8 cellular contexts compared by ENCODE assay signal in the genomic region with DNA sequence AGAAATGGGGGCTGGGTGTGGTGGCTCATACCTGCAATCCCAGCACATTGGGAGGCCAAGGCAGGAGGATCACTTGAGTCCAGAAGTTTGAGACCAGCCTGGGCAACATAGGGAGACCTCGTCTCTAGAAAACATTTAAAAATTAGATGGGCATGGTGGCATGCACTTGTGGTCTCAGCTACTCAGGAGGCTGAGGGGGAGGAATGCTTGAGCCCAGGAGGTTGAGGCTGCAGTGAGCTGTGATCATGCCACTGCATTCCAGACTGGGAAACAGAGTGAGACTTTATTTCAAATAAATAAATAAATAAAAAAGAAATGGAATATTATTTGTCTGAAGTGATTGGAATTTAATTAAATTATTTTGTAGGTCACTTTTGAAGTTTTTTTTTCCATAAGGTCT. TPM values are rescaled to one million over a fixed set of nuclear protein-coding genes. Genes with fewer than 3 reads are reported as not detected.
DNase-seq lines count a peak whose midpoint lies in the region; ATAC-seq and TF ChIP-seq lines count a peak whose summit lies in the region.
"Not testable (repeated sequence)": the region's sequence is repeated elsewhere in the genome, so short reads cannot be mapped to it uniquely, and the experiment has no call there.
"Had no signal": no experiment of that assay in that cellular context is flagged by ENCODE, and none has a peak within 500 bp of the region (broad histone marks: within the 10 kb centered on the region; RNA-seq: fewer than 3 reads in every experiment).

No MANE protein-coding gene starts in this region.

- H4K20me1 ChIP-seq in PC-9 (ENCODE audit: insufficient read depth), result not testable (repeated sequence)

- H2AFZ ChIP-seq in PC-9, result not testable (repeated sequence)

- not testable (repeated sequence) for H3K27ac ChIP-seq in PC-9
- peak overlapping the region; percentile 84 to 94 for H3K27ac ChIP-seq in ascending aorta

- DNase-seq in EH (ENCODE audit: low read depth), result peak; percentile 34
- DNase-seq in PC-9; activated CD4-positive, alpha-beta T cell treated with anti-CD3 and anti-CD28 coated beads for 36 hours; activated T-helper 2 cell treated with anti-CD3 and anti-CD28 coated beads, Interferon-gamma antibody, Interleukin-2, Interleukin-4, amounts not matched to agents 10 μg/mL and 5 μg/mL and 100 μg/mL, durations not matched to agents 14 hours and 24 hours and 36 hours (ENCODE audit: low spot score); ascending aorta (ENCODE audit: low spot score in 2 of 2); mesothelial cell of epicardium (ENCODE audit: low spot score in 2 of 2, unreplicated experiment in 2 of 2); stimulated activated naive CD8-positive, alpha-beta T cell treated with anti-CD3 and anti-CD28 coated beads, Interleukin-15, amount 100 ng/mL, for 72 hours: not testable (repeated sequence)

- peaks cover 50% of the 10 kb centered on the region for H3K4me1 ChIP-seq in PC-9 (replicated peaks; ENCODE audit: insufficient read depth)
- H3K4me1 ChIP-seq in ascending aorta, result peaks cover 6 to 11% of the 10 kb centered on the region in 2 donors

- not testable (repeated sequence) for BruUV-seq in PC-9 (replicated peaks; lab: Mats Ljungman, UMichigan)

- TF ChIP-seq CTCF in PC-9 (conservative IDR thresholded peaks at IDR 0.05); ascending aorta (IDR thresholded peaks at IDR 0.05); mesothelial cell of epicardium (IDR thresholded peaks at IDR 0.05; ENCODE audit: unreplicated experiment): not testable (repeated sequence)

- H3K36me3 ChIP-seq in PC-9 (ENCODE audit: low read depth); ascending aorta: not testable (repeated sequence)

- H3K4me2 ChIP-seq in PC-9, result peak overlapping the region; percentile 49

- CTCF ChIA-PET in PC-9 (lab: Charles Lee), result not testable (repeated sequence)
- CTCF ChIA-PET in activated CD4-positive, alpha-beta T cell treated with anti-CD3 and anti-CD28 coated beads for 36 hours (lab: Charles Lee), result interaction anchor here (0.6 kb wide), 1 partner anchor 8 kb away, joined by 3 read pairs; no protein-coding TSS in a partner anchor

- peaks cover 44% of the 10 kb centered on the region for H3K4me1 Mint-ChIP-seq in activated CD4-positive, alpha-beta T cell treated with anti-CD3 and anti-CD28 coated beads for 36 hours
- H3K4me1 Mint-ChIP-seq in activated T-helper 2 cell treated with anti-CD3 and anti-CD28 coated beads, Interferon-gamma antibody, Interleukin-2, Interleukin-4, amounts not matched to agents 10 μg/mL and 5 μg/mL and 100 μg/mL, durations not matched to agents 14 hours and 24 hours and 36 hours (ENCODE audit: low read depth), result peaks cover 32% of the 10 kb centered on the region
- H3K4me1 Mint-ChIP-seq in mesothelial cell of epicardium, result peaks cover 43% of the 10 kb centered on the region
- peaks cover 38% of the 10 kb centered on the region for H3K4me1 Mint-ChIP-seq in stimulated activated naive CD8-positive, alpha-beta T cell treated with anti-CD3 and anti-CD28 coated beads, Interleukin-15, amount 100 ng/mL, for 72 hours

- H3F3A ChIP-seq in PC-9 (ENCODE audit: insufficient read depth, low read depth), result peaks cover 25% of the 10 kb centered on the region

- H3K27ac Mint-ChIP-seq in activated CD4-positive, alpha-beta T cell treated with anti-CD3 and anti-CD28 coated beads for 36 hours, result peak overlapping the region; percentile 69
- peak overlapping the region; percentile 56 for H3K27ac Mint-ChIP-seq in activated T-helper 2 cell treated with anti-CD3 and anti-CD28 coated beads, Interferon-gamma antibody, Interleukin-2, Interleukin-4, amounts not matched to agents 10 μg/mL and 5 μg/mL and 100 μg/mL, durations not matched to agents 14 hours and 24 hours and 36 hours
- H3K27ac Mint-ChIP-seq in mesothelial cell of epicardium, result peak overlapping the region; percentile 89
- H3K27ac Mint-ChIP-seq in stimulated activated naive CD8-positive, alpha-beta T cell treated with anti-CD3 and anti-CD28 coated beads, Interleukin-15, amount 100 ng/mL, for 72 hours, result peak overlapping the region; percentile 79 to 87

- H3K9me2 ChIP-seq in PC-9 (ENCODE audit: insufficient read depth), result not testable (repeated sequence)

- POLR2A ChIA-PET in PC-9 (lab: Charles Lee; ENCODE audit: unreplicated experiment); activated CD4-positive, alpha-beta T cell treated with anti-CD3 and anti-CD28 coated beads for 36 hours (lab: Charles Lee): not testable (repeated sequence)

- intact Hi-C loops in PC-9 (cut with micrococcal nuclease; ENCODE audit: unreplicated experiment), result loop anchor here (2.0 kb wide), 1 partner anchor 18 kb away; a partner anchor contains a TSS
- intact Hi-C loops in activated CD4-positive, alpha-beta T cell treated with anti-CD3 and anti-CD28 coated beads for 36 hours (cut with DNase I, micrococcal nuclease), result loop anchor here in 1 of 2 experiments (2.0 kb wide), 1 partner anchor 18 kb away; a partner anchor contains a TSS
- intact Hi-C loops in activated T-helper 2 cell treated with anti-CD3 and anti-CD28 coated beads, Interferon-gamma antibody, Interleukin-2, Interleukin-4, amounts not matched to agents 10 μg/mL and 5 μg/mL and 100 μg/mL, durations not matched to agents 14 hours and 24 hours and 36 hours (cut with micrococcal nuclease); ascending aorta (cut with DNase I): not testable (repeated sequence)

- not testable (repeated sequence) for H3K9me3 Mint-ChIP-seq in activated CD4-positive, alpha-beta T cell treated with anti-CD3 and anti-CD28 coated beads for 36 hours (ENCODE audit: low read depth); activated T-helper 2 cell treated with anti-CD3 and anti-CD28 coated beads, Interferon-gamma antibody, Interleukin-2, Interleukin-4, amounts not matched to agents 10 μg/mL and 5 μg/mL and 100 μg/mL, durations not matched to agents 14 hours and 24 hours and 36 hours; mesothelial cell of epicardium; stimulated activated naive CD8-positive, alpha-beta T cell treated with anti-CD3 and anti-CD28 coated beads, Interleukin-15, amount 100 ng/mL, for 72 hours

- not testable (repeated sequence) for ATAC-seq in activated CD4-positive, alpha-beta T cell treated with anti-CD3 and anti-CD28 coated beads for 36 hours; stimulated activated naive CD8-positive, alpha-beta T cell treated with anti-CD3 and anti-CD28 coated beads, Interleukin-15, amount 100 ng/mL, for 72 hours

- not testable (repeated sequence) for H3K27me3 Mint-ChIP-seq in activated CD4-positive, alpha-beta T cell treated with anti-CD3 and anti-CD28 coated beads for 36 hours; activated T-helper 2 cell treated with anti-CD3 and anti-CD28 coated beads, Interferon-gamma antibody, Interleukin-2, Interleukin-4, amounts not matched to agents 10 μg/mL and 5 μg/mL and 100 μg/mL, durations not matched to agents 14 hours and 24 hours and 36 hours (ENCODE audit: low read depth); mesothelial cell of epicardium (ENCODE audit: low read depth); stimulated activated naive CD8-positive, alpha-beta T cell treated with anti-CD3 and anti-CD28 coated beads, Interleukin-15, amount 100 ng/mL, for 72 hours

- not testable (repeated sequence) for H3K4me3 ChIP-seq in PC-9, ascending aorta

- not testable (repeated sequence) for H3K79me2 ChIP-seq in PC-9 (ENCODE audit: low read depth)

- H3K9me3 ChIP-seq in PC-9 (ENCODE audit: insufficient read depth, low read depth); ascending aorta: not testable (repeated sequence)

- H3K27me3 ChIP-seq in PC-9 (ENCODE audit: insufficient read depth, low read depth); ascending aorta: not testable (repeated sequence)

- not testable (repeated sequence) for H3K4me3 Mint-ChIP-seq in activated CD4-positive, alpha-beta T cell treated with anti-CD3 and anti-CD28 coated beads for 36 hours; activated T-helper 2 cell treated with anti-CD3 and anti-CD28 coated beads, Interferon-gamma antibody, Interleukin-2, Interleukin-4, amounts not matched to agents 10 μg/mL and 5 μg/mL and 100 μg/mL, durations not matched to agents 14 hours and 24 hours and 36 hours (ENCODE audit: low read depth); mesothelial cell of epicardium
- peak overlapping the region in 1 of 2 donors; percentile 58 for H3K4me3 Mint-ChIP-seq in stimulated activated naive CD8-positive, alpha-beta T cell treated with anti-CD3 and anti-CD28 coated beads, Interleukin-15, amount 100 ng/mL, for 72 hours

- H3K36me3 Mint-ChIP-seq in activated CD4-positive, alpha-beta T cell treated with anti-CD3 and anti-CD28 coated beads for 36 hours (ENCODE audit: low read depth); activated T-helper 2 cell treated with anti-CD3 and anti-CD28 coated beads, Interferon-gamma antibody, Interleukin-2, Interleukin-4, amounts not matched to agents 10 μg/mL and 5 μg/mL and 100 μg/mL, durations not matched to agents 14 hours and 24 hours and 36 hours (ENCODE audit: low read depth); mesothelial cell of epicardium: not testable (repeated sequence)

RNA-seq across cellular contexts. Expression of a gene that starts 18.7 kb away (rescaled TPM):
- total RNA-seq in PC-9 (2021) (7.3 and 7.8 TPM in 2 replicates), ascending aorta (8.4 TPM), mesothelial cell of epicardium (15.7 to 18.6 TPM (median 15.7 TPM) in 3 replicates)
- 10 to 100 TPM in 1 of 2 experiments, 1 to 10 TPM in 1; 8.8 to 11.0 TPM for total RNA-seq in activated CD4-positive, alpha-beta T cell treated with anti-CD3 and anti-CD28 coated beads for 36 hours
- 17.1 and 18.2 TPM in 2 replicates for total RNA-seq in activated T-helper 2 cell treated with anti-CD3 and anti-CD28 coated beads, Interferon-gamma antibody, Interleukin-2, Interleukin-4, amounts not matched to agents 10 μg/mL and 5 μg/mL and 100 μg/mL, durations not matched to agents 14 hours and 24 hours and 36 hours

RNA-seq across cellular contexts. Expression of a gene that starts 50.4 kb away (rescaled TPM):
- total RNA-seq in PC-9 (2021) (0.28 and 0.52 TPM in 2 replicates), ascending aorta (not detected), mesothelial cell of epicardium (4.3 to 5.1 TPM (median 5.0 TPM) in 3 replicates)
- not detected for total RNA-seq in activated CD4-positive, alpha-beta T cell treated with anti-CD3 and anti-CD28 coated beads for 36 hours
- total RNA-seq in activated T-helper 2 cell treated with anti-CD3 and anti-CD28 coated beads, Interferon-gamma antibody, Interleukin-2, Interleukin-4, amounts not matched to agents 10 μg/mL and 5 μg/mL and 100 μg/mL, durations not matched to agents 14 hours and 24 hours and 36 hours, result not detected in 2 replicates
- total RNA-seq: OCI-LY7 had no signal
